Comparison of ENCODE assay signal across 1 cellular context in the genomic region with DNA sequence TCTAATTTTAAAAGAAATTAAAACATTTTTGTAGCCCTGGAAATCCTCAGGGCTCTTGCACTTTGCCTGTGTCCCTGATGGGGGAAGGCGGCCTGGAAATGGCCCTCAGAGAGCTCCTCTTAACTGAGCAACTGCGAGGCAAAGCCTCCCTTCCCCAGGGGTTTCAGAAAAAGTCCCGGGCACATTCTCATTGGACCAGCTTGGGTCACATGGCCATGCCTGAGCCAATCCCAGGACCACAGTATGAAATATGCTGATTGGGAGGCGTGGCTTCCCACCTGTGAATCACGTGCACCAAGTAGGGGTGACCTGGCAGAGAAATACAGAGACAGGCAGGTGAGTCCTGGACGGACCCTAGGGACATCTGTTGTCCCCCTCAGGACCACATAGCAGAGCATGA.
TF ChIP-seq lines count a peak whose summit lies in the region.

No MANE protein-coding gene starts in this region.

TF ChIP-seq in WTC11, 78 proteins besides CTCF, POLR2A, EP300 and RAD21 (continued from another document):
- TF ChIP-seq AR (CRISPR knock-in tag; IDR thresholded peaks at IDR 0.05) = no peak
- no peak for TF ChIP-seq SOX15 (CRISPR knock-in tag; IDR thresholded peaks at IDR 0.05)
- peak; percentile 53 for TF ChIP-seq NFYB (CRISPR knock-in tag; conservative IDR thresholded peaks at IDR 0.05; ENCODE audit: low read depth)
- TF ChIP-seq ZBTB21 (CRISPR knock-in tag; IDR thresholded peaks at IDR 0.05; ENCODE audit: borderline replicate concordance) = no peak
- TF ChIP-seq ZNF671 (CRISPR knock-in tag; IDR thresholded peaks at IDR 0.05) = no peak
- TF ChIP-seq ZNF512 (CRISPR knock-in tag; IDR thresholded peaks at IDR 0.05; ENCODE audit: borderline replicate concordance) = no peak
- TF ChIP-seq EMX1 (CRISPR knock-in tag; IDR thresholded peaks at IDR 0.05) = no peak
- TF ChIP-seq TEAD4 (CRISPR knock-in tag; IDR thresholded peaks at IDR 0.05) = no peak
- no peak for TF ChIP-seq E2F1 (CRISPR knock-in tag; IDR thresholded peaks at IDR 0.05)
- TF ChIP-seq SP1 (CRISPR knock-in tag; conservative IDR thresholded peaks at IDR 0.05) = no peak
- no peak for TF ChIP-seq CDX4 (CRISPR knock-in tag; IDR thresholded peaks at IDR 0.05; ENCODE audit: borderline replicate concordance)
- no peak for TF ChIP-seq MLX (CRISPR knock-in tag; IDR thresholded peaks at IDR 0.05)
- TF ChIP-seq CREB1 (CRISPR knock-in tag; IDR thresholded peaks at IDR 0.05) = no peak
- TF ChIP-seq ETV6 (CRISPR knock-in tag; IDR thresholded peaks at IDR 0.05) = no peak
- no peak for TF ChIP-seq PREB (CRISPR knock-in tag; IDR thresholded peaks at IDR 0.05; ENCODE audit: borderline replicate concordance)
